Comparison of ENCODE assay signal across 14 cellular contexts in the genomic region with DNA sequence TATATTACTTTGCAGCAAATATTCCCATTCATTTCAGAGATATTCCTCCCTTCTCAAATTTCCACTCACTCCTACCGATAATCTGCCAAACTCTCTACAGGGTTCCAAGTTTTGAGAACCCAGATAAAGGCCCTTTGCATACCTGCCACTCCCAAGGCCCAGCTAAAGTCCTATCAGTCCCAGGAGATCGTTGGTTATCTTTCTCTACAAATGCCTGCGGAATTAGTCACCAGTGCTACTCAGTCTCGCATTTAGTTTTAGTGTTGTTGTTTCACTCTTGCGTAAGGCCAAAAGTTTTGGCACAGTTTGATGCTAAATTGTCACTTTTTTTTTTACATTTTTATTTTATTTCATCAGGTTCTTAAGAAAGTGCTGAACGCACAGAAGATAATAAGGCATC. TPM values are rescaled to one million over a fixed set of nuclear protein-coding genes. Genes with fewer than 3 reads are reported as not detected.
A peak's percentile ranks its signal among the peaks of the same experiment; 100 is the strongest.
DNase-seq lines count a peak whose midpoint lies in the region; ATAC-seq and TF ChIP-seq lines count a peak whose summit lies in the region.
"Had no signal": no experiment of that assay in that cellular context is flagged by ENCODE, and none has a peak within 500 bp of the region (broad histone marks: within the 10 kb centered on the region; RNA-seq: fewer than 3 reads in every experiment).

No MANE protein-coding gene starts in this region.

- no peak overlapping the region for H3K18ac ChIP-seq in trophoblast cell (ENCODE audit: low read length)

- H3K9ac ChIP-seq in trophoblast cell (ENCODE audit: low read length): no peak overlapping the region

- H3K27me3 ChIP-seq in trophoblast cell (ENCODE audit: insufficient read depth, low read length) (no peaks in the 10 kb centered on the region), ovary (no peaks in the 10 kb centered on the region)

- no peak overlapping the region for H4K91ac ChIP-seq in trophoblast cell (ENCODE audit: low read depth, low read length)

- CTCF ChIA-PET in RWPE1 (lab: Yijun Ruan, JAX): interaction anchor here (0.8 kb wide), 1 partner anchor 1304 kb away, joined by 3 read pairs; no protein-coding TSS in a partner anchor

- no peak for ATAC-seq in HG02798 (IDR thresholded peaks at IDR 0.05; ENCODE audit: poor library complexity, unreplicated experiment)
- ATAC-seq: psoas muscle, T-helper 17 cell had no signal

- H3K79me2 ChIP-seq in trophoblast cell (ENCODE audit: control insufficient read depth, insufficient read depth, low read length, poor library complexity): no peaks in the 10 kb centered on the region

- peaks cover 4 to 8% of the 10 kb centered on the region in 2 experiments for H3K4me1 ChIP-seq in trophoblast cell (ENCODE audit: control insufficient read depth in 1 of 2, insufficient read depth in 2 of 2, low read length in 2 of 2)
- H3K4me1 ChIP-seq in ovary (ENCODE audit: insufficient read depth): no peaks in the 10 kb centered on the region
- H3K4me1 ChIP-seq: psoas muscle had no signal

- H3K9me3 ChIP-seq in trophoblast cell (ENCODE audit: insufficient read depth, low read depth, low read length) (no peaks in the 10 kb centered on the region), ovary (no peaks in the 10 kb centered on the region)
- H3K9me3 ChIP-seq: psoas muscle had no signal

- no peak overlapping the region for H4K8ac ChIP-seq in trophoblast cell (ENCODE audit: low read depth, low read length)

- H3K36me3 ChIP-seq in trophoblast cell (ENCODE audit: control insufficient read depth in 1 of 2, insufficient read depth in 2 of 2, low read length in 2 of 2): no peaks in the 10 kb centered on the region
- H3K36me3 ChIP-seq in ovary: no peaks in the 10 kb centered on the region

- intact Hi-C loops in ovary (cut with DNase I): no loop called here

- POLR2A ChIA-PET in RWPE1 (lab: Yijun Ruan, JAX; ENCODE audit: low non-redundant PET): no interaction called here

- H3K4ac ChIP-seq in trophoblast cell (ENCODE audit: low read depth, low read length): no peak overlapping the region

- H3K4me3 ChIP-seq in trophoblast cell (ENCODE audit: low read depth, low read length) (no peak overlapping the region), ovary (no peak overlapping the region)
- H3K4me3 ChIP-seq: psoas muscle had no signal

- no peak overlapping the region for H2AFZ ChIP-seq in trophoblast cell (ENCODE audit: insufficient read depth, low read length, poor library complexity)

- DNase-seq in Daoy (ENCODE audit: low read depth) (peak; percentile 67), RWPE1 (ENCODE audit: low spot score) (peak; percentile 38), fibroblast of the conjunctiva (ENCODE audit: low read depth) (peak; percentile 62), trophoblast cell (peak; percentile 63 to 91), ovary (no peak), germinal center (ENCODE audit: low spot score) (no peak), erythroblast (lab: John Stamatoyannopoulos, UW) (no peak)
- DNase-seq: activated T-cell treated with anti-CD3 and anti-CD28 coated beads for 4 hours, DMS53, immature natural killer cell, NCI-H345, psoas muscle, T-helper 17 cell had no signal

- H3K79me1 ChIP-seq in trophoblast cell (ENCODE audit: low read length): peaks cover 11% of the 10 kb centered on the region

- no peak for TF ChIP-seq EP300 in ovary (IDR thresholded peaks at IDR 0.05)

- no peak overlapping the region for H2BK120ac ChIP-seq in trophoblast cell (ENCODE audit: insufficient read depth, low read length, poor library complexity)

- no peak overlapping the region for H2BK5ac ChIP-seq in trophoblast cell (ENCODE audit: low read depth, low read length, poor library complexity)

- H4K12ac ChIP-seq in trophoblast cell (ENCODE audit: low read depth, low read length): no peak overlapping the region

- H3K14ac ChIP-seq in trophoblast cell (ENCODE audit: low read length): no peak overlapping the region

- no peak overlapping the region for H3K23ac ChIP-seq in trophoblast cell (ENCODE audit: low read length)

- TF ChIP-seq POLR2A in ovary (IDR thresholded peaks at IDR 0.05) (no peak), erythroblast (IDR thresholded peaks at IDR 0.05; ENCODE audit: low read length) (no peak)

- H3K27ac ChIP-seq in RWPE1: no peak overlapping the region
- H3K27ac ChIP-seq in trophoblast cell (ENCODE audit: low read depth, low read length): no peak overlapping the region
- H3K27ac ChIP-seq in ovary: no peak overlapping the region
- H3K27ac ChIP-seq: psoas muscle had no signal

- H2BK12ac ChIP-seq in trophoblast cell (ENCODE audit: low read length): no peak overlapping the region

- TF ChIP-seq CTCF in RWPE1 (conservative IDR thresholded peaks at IDR 0.05; ENCODE audit: low read depth): no peak
- TF ChIP-seq CTCF in ovary (IDR thresholded peaks at IDR 0.05): no peak

- H2AK5ac ChIP-seq in trophoblast cell (ENCODE audit: low read length): no peak overlapping the region

- WGBS in trophoblast cell (ENCODE audit: extremely low coverage, insufficient coverage, insufficient read length): no CpG with 5 or more reads among the region's 6 CpGs
- WGBS in ovary, 3 donors: 5 to 10% (median 9%) methylated on average over 6 of the region's 6 CpGs

- H3K4me2 ChIP-seq in trophoblast cell (ENCODE audit: low read length): no peak overlapping the region

RNA-seq across cellular contexts. Expression of a gene that starts 29.2 kb away (rescaled TPM):
- 1.0 and 1.6 TPM in 2 replicates for total RNA-seq in Daoy (2014; rRNA removed; shearing (Covaris generic))
- 6.5 and 7.2 TPM in 2 replicates for polyA plus RNA-seq in trophoblast cell (2013)
- total RNA-seq in ovary: 10 to 100 TPM; 23.0 to 53.7 (median 33.3) TPM
- polyA plus RNA-seq in ovary: 10 to 100 TPM in 1 of 2 donors, 1 to 10 TPM in 1; 7.8 to 12.9 TPM

Comparison
In these comparisons a context has a peak if more than half of its experiments do, and no peak if none do; other contexts are left out.
1. DNase-seq: peak in Daoy (single experiment), RWPE1 (single experiment), fibroblast of the conjunctiva (single experiment) and trophoblast cell (2 of 2); none in ovary (0 of 5), germinal center (single experiment) and erythroblast (0 of 2).